ENCODE assay signal across 32 cellular contexts in genomic region chr1:168064216-168064615, GRCh38.
"Had no signal": no experiment of that assay in that cellular context is flagged by ENCODE, and none has a peak within 500 bp of the region (broad histone marks: within the 10 kb centered on the region; RNA-seq: fewer than 3 reads in every experiment).

No MANE protein-coding gene starts in this region.

- H3K4me1 ChIP-seq: adrenal gland, ascending aorta had no signal

- H3K27ac ChIP-seq: adrenal gland, ascending aorta, cardiac muscle cell, VCaP had no signal

- DNase-seq: activated B cell treated with CpG ODN at 0.5 μM for 24 hours; activated CD4-positive, alpha-beta memory T cell treated with anti-CD3 and anti-CD28 coated beads for 36 hours; activated CD4-positive, alpha-beta T cell treated with anti-CD3 and anti-CD28 coated beads for 4 hours; activated CD4-positive, alpha-beta T cell treated with anti-CD3 and anti-CD28 coated beads, Interleukin-2, amount 10 ng/mL, durations not matched to agents 24 days and 14 days; activated CD4-positive, alpha-beta T cell treated with anti-CD3 and anti-CD28 coated beads, Interleukin-2, amount 50 U/mL, for 1 hour; activated CD4-positive, alpha-beta T cell treated with anti-CD3 and anti-CD28 coated beads, Interleukin-2, amount 50 U/mL, for 4 hours; activated CD4-positive, CD25-positive, alpha-beta regulatory T cell treated with anti-CD3 and anti-CD28 coated beads, Interleukin-2, amount 50 U/mL, for 72 hours; activated CD8-positive, alpha-beta memory T cell treated with anti-CD3 and anti-CD28 coated beads, Interleukin-2, amount 50 U/mL, for 4 hours; activated CD8-positive, alpha-beta T cell treated with anti-CD3 and anti-CD28 coated beads for 36 hours; activated effector memory CD4-positive, alpha-beta T cell treated with anti-CD3 and anti-CD28 coated beads, Interleukin-2, amount 50 U/mL, for 16 hours; activated gamma-delta T cell treated with Interleukin-2 at 50 U/mL for 16 hours; activated naive CD4-positive, alpha-beta T cell; activated naive CD4-positive, alpha-beta T cell treated with anti-CD3 and anti-CD28 coated beads for 36 hours; activated naive CD4-positive, alpha-beta T cell treated with anti-CD3 and anti-CD28 coated beads, Interleukin-2, amount 50 U/mL, for 16 hours; activated naive CD8-positive, alpha-beta T cell treated with anti-CD3 and anti-CD28 coated beads for 36 hours; activated T-cell treated with anti-CD3 and anti-CD28 coated beads for 4 hours; activated T-cell treated with anti-CD3 and anti-CD28 coated beads, Interleukin-2, amount 50 U/mL, for 1 hour; activated T-cell treated with anti-CD3 and anti-CD28 coated beads, Interleukin-2, amount 50 U/mL, for 4 hours; activated T-cell treated with anti-CD3 and anti-CD28 coated beads, Interleukin-2, amount 50 U/mL, for 72 hours; adrenal gland; amniotic stem cell; caudate nucleus; cerebellar nuclear complex; T-helper 1 cell; T-helper 2 cell; T-helper 9 cell had no signal

- ATAC-seq: activated CD8-positive, alpha-beta T cell treated with anti-CD3 and anti-CD28 coated beads for 36 hours; activated naive CD4-positive, alpha-beta T cell treated with anti-CD3 and anti-CD28 coated beads, Interleukin-2, amount 50 U/mL, for 72 hours; activated T-cell treated with anti-CD3 and anti-CD28 coated beads, Interleukin-2, amount 50 U/mL, for 4 hours; activated T-cell treated with anti-CD3 and anti-CD28 coated beads, Interleukin-2, amount 50 U/mL, for 72 hours; activated T-helper 17 cell treated with anti-CD3 and anti-CD28 coated beads, Interleukin-2, amount 50 U/mL, for 72 hours had no signal

- H3K9me3 ChIP-seq: adrenal gland, ascending aorta had no signal

- FAIRE-seq: bronchial epithelial cell had no signal

- H3K4me3 ChIP-seq: adrenal gland, ascending aorta, cardiac muscle cell had no signal

- H3K27me3 ChIP-seq: adrenal gland, ascending aorta, cardiac muscle cell had no signal
